Comparison of ENCODE assay signal across 6 cellular contexts in genomic region chr6:84504025-84504424, GRCh38.
"Had no signal": no experiment of that assay in that cellular context is flagged by ENCODE, and none has a peak within 500 bp of the region (broad histone marks: within the 10 kb centered on the region; RNA-seq: fewer than 3 reads in every experiment).

No MANE protein-coding gene starts in this region.

- ATAC-seq: HepG2, K562 had no signal

- H3K27ac ChIP-seq: HL-60 had no signal

- DNase-seq: IMR-90, KBM-7, KG1 had no signal

- H3K4me3 ChIP-seq: K562 had no signal
